In the genomic region with DNA sequence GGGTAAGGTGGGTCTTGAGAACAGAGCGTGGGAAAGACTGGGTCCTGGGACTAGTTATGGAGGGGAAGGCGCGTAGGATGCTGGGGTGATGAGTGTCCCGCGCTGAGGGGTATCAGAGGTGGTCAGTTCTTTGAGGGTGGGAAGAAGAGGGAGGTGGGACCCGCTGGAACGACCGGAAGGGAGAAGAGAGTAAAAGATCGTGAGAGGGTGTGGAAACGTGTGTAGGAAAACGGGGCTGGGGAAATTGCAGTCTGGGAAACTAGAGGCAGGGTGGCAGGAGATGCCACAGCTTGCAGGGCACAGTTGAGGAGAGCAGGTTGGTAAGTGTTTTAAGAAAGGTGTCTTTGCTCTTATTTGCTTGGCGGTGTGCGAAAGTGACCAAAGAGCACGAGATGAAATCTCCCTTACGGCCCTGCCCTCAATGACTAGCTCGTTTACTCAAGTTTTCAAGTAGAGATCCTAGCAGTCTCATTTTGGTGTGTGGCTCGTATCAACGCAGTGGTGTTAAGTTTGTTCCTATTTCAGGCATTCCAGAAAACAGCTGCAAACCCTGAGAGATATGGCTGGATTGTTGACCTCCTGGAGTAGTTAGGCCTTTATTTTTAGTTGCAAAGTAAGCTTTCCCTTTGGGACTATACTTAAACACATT, we compare ENCODE assay signal across 8 cellular contexts. TPM values are rescaled to one million over a fixed set of nuclear protein-coding genes. Genes with fewer than 3 reads are reported as not detected.
DNase-seq lines count a peak whose midpoint lies in the region; ATAC-seq and TF ChIP-seq lines count a peak whose summit lies in the region.

No MANE protein-coding gene starts in this region.

- H3K27me3 Mint-ChIP-seq in effector memory CD8-positive, alpha-beta T cell, result no peaks in the 10 kb centered on the region

- peaks cover 37% of the 10 kb centered on the region for H3K36me3 Mint-ChIP-seq in effector memory CD8-positive, alpha-beta T cell (ENCODE audit: insufficient read depth)

- CTCF ChIA-PET in RWPE1 (lab: Yijun Ruan, JAX), result interaction anchor here (0.6 kb wide), 2 partner anchors 31 to 291 kb away, joined by 3 to 8 read pairs; no protein-coding TSS in a partner anchor

- H3K4me3 ChIP-seq in BLaER1 treated with 17β-estradiol and CSF1 and Interleukin-3, amounts not matched to agents 10 nM and 100 nM, result peak overlapping the region; percentile 77 to 98 (median 92)
- H3K4me3 ChIP-seq in GM23248 (peak overlapping the region; percentile 89), mucosa of descending colon (peak overlapping the region; percentile 76)

- POLR2A ChIA-PET in RWPE1 (lab: Yijun Ruan, JAX; ENCODE audit: low non-redundant PET), result no interaction called here

- peak overlapping the region; percentile 82 to 97 (median 91) for H3K4me2 ChIP-seq in BLaER1 treated with 17β-estradiol and CSF1 and Interleukin-3, amounts not matched to agents 10 nM and 100 nM
- H3K4me2 ChIP-seq in GM23248 (ENCODE audit: unreplicated experiment), result peak overlapping the region; percentile 96

- peaks cover 36 to 39% of the 10 kb centered on the region in 2 donors for H3K4me1 Mint-ChIP-seq in effector memory CD8-positive, alpha-beta T cell (ENCODE audit: low read depth in 2 of 2)

- H2AFZ ChIP-seq in GM23248, result peak overlapping the region; percentile 81

- H4K20me1 ChIP-seq in BLaER1 treated with 17β-estradiol and CSF1 and Interleukin-3, amounts not matched to agents 10 nM and 100 nM, result peaks cover 10 to 50% (median 27%) of the 10 kb centered on the region in 11 experiments; a peak in 16 of 22 replicates
- H4K20me1 ChIP-seq in GM23248 (ENCODE audit: insufficient read depth), result no peaks in the 10 kb centered on the region

- peaks cover 23 to 36% (median 29%) of the 10 kb centered on the region in 11 experiments for H3K36me3 ChIP-seq in BLaER1 treated with 17β-estradiol and CSF1 and Interleukin-3, amounts not matched to agents 10 nM and 100 nM
- H3K36me3 ChIP-seq in GM23248 (ENCODE audit: low read depth) (peaks cover 17% of the 10 kb centered on the region), mucosa of descending colon (ENCODE audit: low read depth) (peaks cover 4% of the 10 kb centered on the region)

- peak overlapping the region; percentile 44 to 98 (median 79); a peak in 21 of 22 replicates for H3K27ac ChIP-seq in BLaER1 treated with 17β-estradiol and CSF1 and Interleukin-3, amounts not matched to agents 10 nM and 100 nM
- H3K27ac ChIP-seq in GM23248 (peak overlapping the region; percentile 88), RWPE1 (peak overlapping the region; percentile 92)

- H3K9me3 Mint-ChIP-seq in effector memory CD8-positive, alpha-beta T cell, result no peaks in the 10 kb centered on the region

- peaks cover 26 to 64% (median 34%) of the 10 kb centered on the region in 10 experiments for H3K4me1 ChIP-seq in BLaER1 treated with 17β-estradiol and CSF1 and Interleukin-3, amounts not matched to agents 10 nM and 100 nM
- H3K4me1 ChIP-seq in GM23248 (ENCODE audit: insufficient read depth) (peaks cover 15% of the 10 kb centered on the region), mucosa of descending colon (ENCODE audit: low read depth) (peaks cover 5% of the 10 kb centered on the region)

- TF ChIP-seq CTCF in RWPE1 (conservative IDR thresholded peaks at IDR 0.05; ENCODE audit: low read depth) (no peak), mucosa of descending colon (IDR thresholded peaks at IDR 0.05) (no peak)

- H3K9me3 ChIP-seq in BLaER1 treated with 17β-estradiol and CSF1 and Interleukin-3, amounts not matched to agents 10 nM and 100 nM (replicated peaks in 1 of 11), result no peaks in the 10 kb centered on the region
- H3K9me3 ChIP-seq in GM23248 (ENCODE audit: low read depth) (no peaks in the 10 kb centered on the region), mucosa of descending colon (no peaks in the 10 kb centered on the region)

- peak overlapping the region; percentile 83 to 95 (median 86) for H3K9ac ChIP-seq in BLaER1 treated with 17β-estradiol and CSF1 and Interleukin-3, amounts not matched to agents 10 nM and 100 nM
- peak overlapping the region; percentile 95 for H3K9ac ChIP-seq in GM23248

- no peak for ATAC-seq in effector memory CD8-positive, alpha-beta T cell (replicated peaks)
- ATAC-seq in mucosa of descending colon, result peak; percentile 5
- ATAC-seq in GM18861 (IDR thresholded peaks at IDR 0.05; ENCODE audit: unreplicated experiment), result no peak
- no peak for ATAC-seq in HG02798 (IDR thresholded peaks at IDR 0.05; ENCODE audit: poor library complexity, unreplicated experiment)
- no peak for ATAC-seq in GM18868 (IDR thresholded peaks at IDR 0.05; ENCODE audit: unreplicated experiment)

- peaks cover 67% of the 10 kb centered on the region for H3K79me2 ChIP-seq in GM23248 (ENCODE audit: insufficient read depth)

- in situ Hi-C loops in GM23248 (cut with MboI), result no loop called here

- no peaks in the 10 kb centered on the region for H3K9me2 ChIP-seq in GM23248 (ENCODE audit: insufficient read depth)

- H3K27ac Mint-ChIP-seq in effector memory CD8-positive, alpha-beta T cell, result peak overlapping the region; percentile 97 to 98

- DNase-seq in GM23248 (peak; percentile 70), RWPE1 (ENCODE audit: low spot score) (peak; percentile 24), mucosa of descending colon (peak in 1 of 3 donors; percentile 25)
- no peak for DNase-seq in effector memory CD8-positive, alpha-beta T cell

- peaks cover 25% of the 10 kb centered on the region for H3F3A ChIP-seq in GM23248 (ENCODE audit: insufficient read depth)

- intact Hi-C loops in mucosa of descending colon (cut with DNase I, micrococcal nuclease), result no loop called here

- H3K27me3 ChIP-seq in BLaER1 treated with 17β-estradiol and CSF1 and Interleukin-3, amounts not matched to agents 10 nM and 100 nM, result no peaks in the 10 kb centered on the region
- no peaks in the 10 kb centered on the region for H3K27me3 ChIP-seq in GM23248 (replicated peaks; ENCODE audit: insufficient read depth)

- peak overlapping the region; percentile 90 to 93 for H3K4me3 Mint-ChIP-seq in effector memory CD8-positive, alpha-beta T cell

- WGBS in GM23248 (ENCODE audit: low coverage in 1 of 2, low lambda C conversion rate in 2 of 2, missing lambda C conversion rate in 2 of 2), 2 experiments, result 0 to 2% methylated on average over 15 to 18 of the region's 18 CpGs

RNA-seq across cellular contexts. Expression of a gene that starts 0.6 kb away (rescaled TPM):
- 289 and 309 TPM in 2 replicates for total RNA-seq in GM23248 (2014; rRNA removed; shearing (Covaris generic))
- 245 and 258 TPM in 2 replicates for polyA plus RNA-seq in GM23248 (2016; fragmentation: Nextera tagmentation; extraction: Ambion mirVana)
- 100 to 1,000 TPM in 1 of 3 donors, 10 to 100 TPM in 2; 88.4 to 137 (median 89.6) TPM for total RNA-seq in mucosa of descending colon

RNA-seq across cellular contexts. Expression of a gene that starts 24.0 kb away (rescaled TPM):
- total RNA-seq in GM23248 (2014; rRNA removed; shearing (Covaris generic)), result 124 and 145 TPM in 2 replicates
- polyA plus RNA-seq in GM23248 (2016; fragmentation: Nextera tagmentation; extraction: Ambion mirVana), result 139 and 140 TPM in 2 replicates
- 10 to 100 TPM; 70.6 to 83.1 (median 77.0) TPM for total RNA-seq in mucosa of descending colon

RNA-seq across cellular contexts. Expression of a gene that starts 31.7 kb away (rescaled TPM):
- 16.8 and 23.4 TPM in 2 replicates for total RNA-seq in GM23248 (2014; rRNA removed; shearing (Covaris generic))
- polyA plus RNA-seq in GM23248 (2016; fragmentation: Nextera tagmentation; extraction: Ambion mirVana), result 15.1 and 16.8 TPM in 2 replicates
- total RNA-seq in mucosa of descending colon, result 10 to 100 TPM in 1 of 3 donors, 1 to 10 TPM in 2; 5.6 to 15.0 (median 8.8) TPM

Comparison
In these comparisons a context has a peak if more than half of its experiments do, and no peak if none do; other contexts are left out.
1. DNase-seq: peak in GM23248 (single experiment) and RWPE1 (single experiment); none in effector memory CD8-positive, alpha-beta T cell (0 of 3).
2. Peak in every context shown above with its lines, with median percentiles within 50 percentile points of each other: H3K27ac ChIP-seq and H3K4me3 ChIP-seq.